ENCODE assay signal across 21 cellular contexts in genomic region chr9:124676159-124676551, GRCh38.
DNase-seq lines count a peak whose midpoint lies in the region; ATAC-seq, FAIRE-seq and TF ChIP-seq lines count a peak whose summit lies in the region.
"Had no signal": no experiment of that assay in that cellular context is flagged by ENCODE, and none has a peak within 500 bp of the region (broad histone marks: within the 10 kb centered on the region; RNA-seq: fewer than 3 reads in every experiment).

No MANE protein-coding gene starts in this region.

- H3K27me3 ChIP-seq in GM23248 (replicated peaks; ENCODE audit: insufficient read depth): no peaks in the 10 kb centered on the region
- no peaks in the 10 kb centered on the region for H3K27me3 ChIP-seq in right lobe of liver
- no peaks in the 10 kb centered on the region for H3K27me3 ChIP-seq in skeletal muscle satellite cell (ENCODE audit: control insufficient read depth, insufficient read depth, low read length)
- H3K27me3 ChIP-seq: stomach had no signal

- H3K4me3 ChIP-seq in GM23248: no peak overlapping the region
- no peak overlapping the region for H3K4me3 ChIP-seq in cardiac fibroblast (replicated peaks in 1 of 2; ENCODE audit: low read depth in 2 of 2, low read length in 2 of 2)
- H3K4me3 ChIP-seq in right lobe of liver: no peak overlapping the region
- no peak overlapping the region for H3K4me3 ChIP-seq in skeletal muscle satellite cell (ENCODE audit: low read length)
- H3K4me3 ChIP-seq: lower lobe of right lung, skin epidermis, stomach had no signal

- H3K36me3 ChIP-seq in GM23248 (ENCODE audit: low read depth) (no peaks in the 10 kb centered on the region), right lobe of liver (no peaks in the 10 kb centered on the region), skeletal muscle satellite cell (ENCODE audit: insufficient read depth, low read length) (peaks cover 7% of the 10 kb centered on the region)
- H3K36me3 ChIP-seq: lower lobe of right lung, stomach had no signal

- DNase-seq in GM23248: peak; percentile 63
- peak; percentile 7 to 46 for DNase-seq in cardiac fibroblast (ENCODE audit: low read depth in 2 of 2)
- DNase-seq in right lobe of liver: peak in 1 of 3 donors; percentile 53
- no peak for DNase-seq in SK-N-DZ (ENCODE audit: low spot score)
- DNase-seq in activated T-cell treated with anti-CD3 and anti-CD28 coated beads, Interleukin-2, amount 50 U/mL, for 1 hour: no peak
- no peak for DNase-seq in frontal cortex (ENCODE audit: low spot score in 2 of 2)
- DNase-seq: activated B cell treated with CpG ODN at 0.5 μM for 24 hours; activated CD8-positive, alpha-beta T cell treated with anti-CD3 and anti-CD28 coated beads, Interleukin-2, amount 10 ng/mL, durations not matched to agents 7 days and 5 days; activated naive CD4-positive, alpha-beta T cell treated with anti-CD3 and anti-CD28 coated beads, Interleukin-2, amount 10 ng/mL, durations not matched to agents 7 days and 5 days; activated T-cell treated with anti-CD3 and anti-CD28 coated beads, Interleukin-2, amount 50 U/mL, for 48 hours; CD8-positive, alpha-beta T cell; H9; lower lobe of right lung; NCI-H226; stimulated activated CD4-positive, alpha-beta T cell treated with anti-CD3 and anti-CD28 coated beads, Interleukin-2, amount 100 ng/mL, for 48 hours; stomach had no signal

- H3K9me2 ChIP-seq in GM23248 (ENCODE audit: insufficient read depth): no peaks in the 10 kb centered on the region

- H3F3A ChIP-seq in GM23248 (ENCODE audit: insufficient read depth): no peaks in the 10 kb centered on the region

- TF ChIP-seq CTCF in cardiac fibroblast (IDR thresholded peaks at IDR 0.05; ENCODE audit: low read depth, low read length): no peak
- TF ChIP-seq CTCF in right lobe of liver (IDR thresholded peaks at IDR 0.05): no peak

- H3K4me2 ChIP-seq in GM23248 (ENCODE audit: unreplicated experiment) (peak overlapping the region; percentile 29), skeletal muscle satellite cell (ENCODE audit: low read length) (peak overlapping the region; percentile 11)

- in situ Hi-C loops in GM23248 (cut with MboI): no loop called here

- ATAC-seq in right lobe of liver (peak; percentile 91 to 92 (median 92)), GM19463 (IDR thresholded peaks at IDR 0.05; ENCODE audit: unreplicated experiment) (no peak)
- ATAC-seq: activated CD8-positive, alpha-beta T cell treated with anti-CD3 and anti-CD28 coated beads, Interleukin-2, amount 10 ng/mL, durations not matched to agents 7 days and 5 days; CD8-positive, alpha-beta T cell had no signal

- peaks cover 59% of the 10 kb centered on the region for H3K79me2 ChIP-seq in GM23248 (ENCODE audit: insufficient read depth)

- WGBS in GM23248 (ENCODE audit: low coverage in 1 of 2, low lambda C conversion rate in 2 of 2, missing lambda C conversion rate in 2 of 2), 2 experiments: 14 to 20% methylated on average over 2 of the region's 2 CpGs
- 22% methylated on average over 2 of the region's 2 CpGs for WGBS in right lobe of liver (ENCODE audit: insufficient coverage, low coverage, low lambda C conversion rate, missing lambda C conversion rate)

- no peak overlapping the region for H3K9ac ChIP-seq in GM23248
- H3K9ac ChIP-seq in skeletal muscle satellite cell (ENCODE audit: low read depth, low read length): no peak overlapping the region

- intact Hi-C loops in right lobe of liver (cut with DNase I): no loop called here

- FAIRE-seq in frontal cortex (lab: Jason Lieb, UNC): no peak
- FAIRE-seq: endothelial cell of umbilical vein, GM12892 had no signal

- no peaks in the 10 kb centered on the region for H3K9me3 ChIP-seq in GM23248 (ENCODE audit: low read depth)
- no peaks in the 10 kb centered on the region for H3K9me3 ChIP-seq in right lobe of liver
- no peaks in the 10 kb centered on the region for H3K9me3 ChIP-seq in skeletal muscle satellite cell (replicated peaks; ENCODE audit: low read length)
- H3K9me3 ChIP-seq: lower lobe of right lung, stomach had no signal

- no peak for TF ChIP-seq POLR2A in right lobe of liver (IDR thresholded peaks at IDR 0.05)

- no peak overlapping the region for H2AFZ ChIP-seq in GM23248

- H4K20me1 ChIP-seq in GM23248 (ENCODE audit: insufficient read depth): no peaks in the 10 kb centered on the region; the same call in 1 of the 2 replicates

- H3K4me1 ChIP-seq in GM23248 (ENCODE audit: insufficient read depth): peaks cover 17% of the 10 kb centered on the region
- peaks cover 0 to 18% (median 7%) of the 10 kb centered on the region in 4 donors for H3K4me1 ChIP-seq in right lobe of liver
- H3K4me1 ChIP-seq in skeletal muscle satellite cell (ENCODE audit: control insufficient read depth, insufficient read depth, low read length): peaks cover 22% of the 10 kb centered on the region

- H3K27ac ChIP-seq in GM23248 (peak overlapping the region; percentile 11; the same call in 1 of the 2 replicates), right lobe of liver (no peak overlapping the region)
- H3K27ac ChIP-seq: lower lobe of right lung, skin epidermis, stomach had no signal

Comparison
In these comparisons a context has a peak if more than half of its experiments do, and no peak if none do; other contexts are left out.
1. DNase-seq: peak in GM23248 (single experiment) and cardiac fibroblast (2 of 2); none in SK-N-DZ (single experiment), activated T-cell treated with anti-CD3 and anti-CD28 coated beads, Interleukin-2, amount 50 U/mL, for 1 hour (single experiment) and frontal cortex (0 of 2).